28 cellular contexts compared by ENCODE assay signal in the genomic region with DNA sequence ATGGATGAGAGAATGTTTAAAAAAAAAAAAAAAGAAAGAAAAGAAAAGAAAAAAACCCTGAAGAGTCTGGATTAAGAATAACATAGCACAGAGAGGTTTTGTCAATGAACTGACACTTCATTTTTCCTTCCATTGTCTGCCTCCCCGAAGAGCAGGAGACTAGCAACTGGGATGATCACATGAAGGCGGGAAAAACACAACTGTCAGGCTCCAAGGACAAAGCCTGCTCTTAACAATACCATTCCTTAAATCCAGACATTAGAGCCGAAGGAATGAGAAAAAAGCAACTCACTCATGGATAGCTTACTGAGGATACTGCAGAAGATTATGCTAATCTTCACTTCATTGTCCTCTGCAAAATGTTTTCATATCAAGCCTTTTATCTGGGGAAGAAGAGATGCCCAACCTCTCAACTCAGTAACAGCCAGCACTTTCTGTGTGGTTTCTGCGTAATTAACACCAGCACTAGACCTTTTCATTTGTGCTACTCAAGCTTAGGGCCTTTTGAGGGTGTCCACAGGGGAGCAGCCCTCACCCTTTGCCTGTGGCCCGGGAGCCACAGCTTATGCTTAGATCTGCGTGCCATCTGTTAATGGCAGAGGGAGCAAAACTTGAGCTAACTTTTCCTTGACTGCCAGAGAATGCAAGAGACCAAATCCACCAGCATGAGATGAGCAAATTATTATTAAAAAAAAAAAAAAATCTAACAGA.
DNase-seq lines count a peak whose midpoint lies in the region; ATAC-seq lines count a peak whose summit lies in the region.
"Had no signal": no experiment of that assay in that cellular context is flagged by ENCODE, and none has a peak within 500 bp of the region (broad histone marks: within the 10 kb centered on the region; RNA-seq: fewer than 3 reads in every experiment).

No MANE protein-coding gene starts in this region.

- CTCF ChIA-PET in activated CD4-positive, alpha-beta memory T cell treated with anti-CD3 and anti-CD28 coated beads, Interleukin-2, amount 10 ng/mL, durations not matched to agents 7 days and 5 days (lab: Charles Lee), result no interaction called here

- H3K4me3 ChIP-seq in HUES48 (ENCODE audit: low read depth, low read length), result no peak overlapping the region
- H3K4me3 ChIP-seq in NT2/D1 (ENCODE audit: insufficient read length, low read depth), result no peak overlapping the region
- H3K4me3 ChIP-seq in iPS-18a (ENCODE audit: low read length), result no peak overlapping the region
- H3K4me3 ChIP-seq: heart right ventricle, lower lobe of right lung, ovary, skin epidermis, suprapubic skin, upper lobe of right lung had no signal

- no peaks in the 10 kb centered on the region for H3K4me1 Mint-ChIP-seq in natural killer cell treated with Interleukin-12 subunit alpha and Interleukin-12 subunit beta and Interleukin-15 and Interleukin-18, amount 100 ng/mL, for 72 hours (ENCODE audit: low read depth in 2 of 2)
- H3K4me1 Mint-ChIP-seq in activated CD4-positive, alpha-beta memory T cell treated with anti-CD3 and anti-CD28 coated beads, Interleukin-2, amount 10 ng/mL, durations not matched to agents 7 days and 5 days, result no peaks in the 10 kb centered on the region
- H3K4me1 Mint-ChIP-seq: activated CD4-positive, alpha-beta T cell treated with anti-CD3 and anti-CD28 coated beads for 36 hours; naive thymus-derived CD8-positive, alpha-beta T cell; stimulated activated naive B cell treated with anti-CD40 and anti-IgM and Interleukin-4, amounts not matched to agents 10 μg/mL and 1 μg/mL and 100 μg/mL, for 72 hours had no signal

- H3K4me3 Mint-ChIP-seq in natural killer cell treated with Interleukin-12 subunit alpha and Interleukin-12 subunit beta and Interleukin-15 and Interleukin-18, amount 100 ng/mL, for 72 hours, result no peak overlapping the region
- no peak overlapping the region for H3K4me3 Mint-ChIP-seq in activated CD4-positive, alpha-beta memory T cell treated with anti-CD3 and anti-CD28 coated beads, Interleukin-2, amount 10 ng/mL, durations not matched to agents 7 days and 5 days
- H3K4me3 Mint-ChIP-seq: activated CD4-positive, alpha-beta T cell treated with anti-CD3 and anti-CD28 coated beads for 36 hours; activated CD8-positive, alpha-beta T cell treated with anti-CD3 and anti-CD28 coated beads, Interleukin-2, amount 10 ng/mL, durations not matched to agents 7 days and 5 days; naive thymus-derived CD8-positive, alpha-beta T cell; stimulated activated naive B cell treated with anti-CD40 and anti-IgM and Interleukin-4, amounts not matched to agents 10 μg/mL and 1 μg/mL and 100 μg/mL, for 72 hours had no signal

- DNase-seq in D341Med (ENCODE audit: low spot score) (peak; percentile 31), NT2/D1 (ENCODE audit: low read depth, low spot score) (peak; percentile 42), NCI-H146 (lab: John Stamatoyannopoulos, UW) (no peak)
- no peak for DNase-seq in natural killer cell treated with Interleukin-12 subunit alpha and Interleukin-12 subunit beta and Interleukin-15 and Interleukin-18, amount 100 ng/mL, for 72 hours (ENCODE audit: low spot score)
- DNase-seq in activated CD4-positive, alpha-beta memory T cell treated with anti-CD3 and anti-CD28 coated beads, Interleukin-2, amount 10 ng/mL, durations not matched to agents 7 days and 5 days, result no peak
- DNase-seq: activated CD4-positive, alpha-beta T cell treated with anti-CD3 and anti-CD28 coated beads for 36 hours; activated CD8-positive, alpha-beta T cell treated with anti-CD3 and anti-CD28 coated beads, Interleukin-2, amount 10 ng/mL, durations not matched to agents 7 days and 5 days; activated naive CD4-positive, alpha-beta T cell treated with anti-CD3 and anti-CD28 coated beads, Interleukin-2, amount 50 U/mL, for 16 hours; amniotic stem cell; foreskin melanocyte; HCEC 1CT; heart right ventricle; kidney glomerular epithelial cell; lower lobe of right lung; naive thymus-derived CD8-positive, alpha-beta T cell; NCI-H1436 treated with DMSO at 0.1 percent for 48 hours; NCI-H526 treated with DMSO at 0.1 percent for 48 hours; ovary; SHP77 treated with DMSO at 0.1 percent for 48 hours; stimulated activated naive B cell treated with anti-CD40 and anti-IgM and Interleukin-4, amounts not matched to agents 10 μg/mL and 1 μg/mL and 100 μg/mL, for 72 hours; upper lobe of right lung had no signal

- H3K27ac ChIP-seq in HUES48 (ENCODE audit: low read depth, low read length) (peak overlapping the region; percentile 65), iPS-18a (ENCODE audit: low read length) (no peak overlapping the region)
- H3K27ac ChIP-seq: heart right ventricle, lower lobe of right lung, ovary, skin epidermis, suprapubic skin, upper lobe of right lung had no signal

- H3K36me3 Mint-ChIP-seq in natural killer cell treated with Interleukin-12 subunit alpha and Interleukin-12 subunit beta and Interleukin-15 and Interleukin-18, amount 100 ng/mL, for 72 hours, result no peaks in the 10 kb centered on the region
- H3K36me3 Mint-ChIP-seq in activated CD4-positive, alpha-beta memory T cell treated with anti-CD3 and anti-CD28 coated beads, Interleukin-2, amount 10 ng/mL, durations not matched to agents 7 days and 5 days (ENCODE audit: low read depth), result no peaks in the 10 kb centered on the region
- H3K36me3 Mint-ChIP-seq: brain; naive thymus-derived CD8-positive, alpha-beta T cell; stimulated activated naive B cell treated with anti-CD40 and anti-IgM and Interleukin-4, amounts not matched to agents 10 μg/mL and 1 μg/mL and 100 μg/mL, for 72 hours had no signal

- POLR2A ChIA-PET in activated CD4-positive, alpha-beta memory T cell treated with anti-CD3 and anti-CD28 coated beads, Interleukin-2, amount 10 ng/mL, durations not matched to agents 7 days and 5 days (lab: Charles Lee), result no interaction called here

- no peaks in the 10 kb centered on the region for H3K9me3 Mint-ChIP-seq in natural killer cell treated with Interleukin-12 subunit alpha and Interleukin-12 subunit beta and Interleukin-15 and Interleukin-18, amount 100 ng/mL, for 72 hours
- no peaks in the 10 kb centered on the region for H3K9me3 Mint-ChIP-seq in activated CD4-positive, alpha-beta memory T cell treated with anti-CD3 and anti-CD28 coated beads, Interleukin-2, amount 10 ng/mL, durations not matched to agents 7 days and 5 days
- H3K9me3 Mint-ChIP-seq: naive thymus-derived CD8-positive, alpha-beta T cell; stimulated activated naive B cell treated with anti-CD40 and anti-IgM and Interleukin-4, amounts not matched to agents 10 μg/mL and 1 μg/mL and 100 μg/mL, for 72 hours had no signal

- H3K27me3 ChIP-seq in HUES48 (ENCODE audit: control insufficient read depth, insufficient read depth, low read length), result no peaks in the 10 kb centered on the region; the same call in 1 of the 2 replicates
- H3K27me3 ChIP-seq in NT2/D1 (ENCODE audit: insufficient read depth, insufficient read length), result no peaks in the 10 kb centered on the region
- H3K27me3 ChIP-seq in iPS-18a (ENCODE audit: control insufficient read depth, insufficient read depth, low read length), result peaks cover 12% of the 10 kb centered on the region
- H3K27me3 ChIP-seq: ovary, suprapubic skin, upper lobe of right lung had no signal

- ATAC-seq in natural killer cell treated with Interleukin-12 subunit alpha and Interleukin-12 subunit beta and Interleukin-15 and Interleukin-18, amount 100 ng/mL, for 72 hours, result no peak
- no peak for ATAC-seq in HG03135 (IDR thresholded peaks at IDR 0.05; ENCODE audit: unreplicated experiment)
- ATAC-seq: activated CD4-positive, alpha-beta T cell treated with anti-CD3 and anti-CD28 coated beads for 36 hours; activated CD8-positive, alpha-beta T cell treated with anti-CD3 and anti-CD28 coated beads, Interleukin-2, amount 10 ng/mL, durations not matched to agents 7 days and 5 days; heart right ventricle; HepG2; lower lobe of right lung; naive thymus-derived CD8-positive, alpha-beta T cell; stimulated activated naive B cell treated with anti-CD40 and anti-IgM and Interleukin-4, amounts not matched to agents 10 μg/mL and 1 μg/mL and 100 μg/mL, for 72 hours; upper lobe of right lung had no signal

- H3K9me3 ChIP-seq in HUES48 (ENCODE audit: control insufficient read depth, insufficient read depth, low read length), result no peaks in the 10 kb centered on the region
- H3K9me3 ChIP-seq in NT2/D1 (ENCODE audit: insufficient read depth, low read length), result no peaks in the 10 kb centered on the region
- H3K9me3 ChIP-seq in iPS-18a (ENCODE audit: control insufficient read depth, low read depth, low read length), result no peaks in the 10 kb centered on the region
- H3K9me3 ChIP-seq: heart right ventricle, lower lobe of right lung, ovary, suprapubic skin, upper lobe of right lung had no signal

- H3K27me3 Mint-ChIP-seq in natural killer cell treated with Interleukin-12 subunit alpha and Interleukin-12 subunit beta and Interleukin-15 and Interleukin-18, amount 100 ng/mL, for 72 hours, result peaks cover 10 to 13% of the 10 kb centered on the region in 2 donors
- H3K27me3 Mint-ChIP-seq in activated CD4-positive, alpha-beta memory T cell treated with anti-CD3 and anti-CD28 coated beads, Interleukin-2, amount 10 ng/mL, durations not matched to agents 7 days and 5 days, result peaks cover 6% of the 10 kb centered on the region

- H3K4me1 ChIP-seq in HUES48 (ENCODE audit: control insufficient read depth, insufficient read depth, low read length), result peaks cover 28% of the 10 kb centered on the region
- no peaks in the 10 kb centered on the region for H3K4me1 ChIP-seq in NT2/D1 (ENCODE audit: insufficient read depth, insufficient read length)
- peaks cover 27% of the 10 kb centered on the region for H3K4me1 ChIP-seq in iPS-18a (ENCODE audit: control insufficient read depth, low read depth, low read length)
- H3K4me1 ChIP-seq: heart right ventricle, lower lobe of right lung, suprapubic skin, upper lobe of right lung had no signal

- H3K27ac Mint-ChIP-seq in natural killer cell treated with Interleukin-12 subunit alpha and Interleukin-12 subunit beta and Interleukin-15 and Interleukin-18, amount 100 ng/mL, for 72 hours, result no peak overlapping the region
- H3K27ac Mint-ChIP-seq in activated CD4-positive, alpha-beta memory T cell treated with anti-CD3 and anti-CD28 coated beads, Interleukin-2, amount 10 ng/mL, durations not matched to agents 7 days and 5 days, result no peak overlapping the region
- H3K27ac Mint-ChIP-seq: activated CD4-positive, alpha-beta T cell treated with anti-CD3 and anti-CD28 coated beads for 36 hours; activated CD8-positive, alpha-beta T cell treated with anti-CD3 and anti-CD28 coated beads, Interleukin-2, amount 10 ng/mL, durations not matched to agents 7 days and 5 days; naive thymus-derived CD8-positive, alpha-beta T cell; stimulated activated naive B cell treated with anti-CD40 and anti-IgM and Interleukin-4, amounts not matched to agents 10 μg/mL and 1 μg/mL and 100 μg/mL, for 72 hours had no signal

- H3K9ac ChIP-seq in HUES48 (ENCODE audit: low read depth, low read length) (no peak overlapping the region), NT2/D1 (ENCODE audit: insufficient read length, low read depth) (no peak overlapping the region), iPS-18a (ENCODE audit: low read length) (peak overlapping the region; percentile 16)

- H3K36me3 ChIP-seq in HUES48 (ENCODE audit: control insufficient read depth, insufficient read depth, low read length) (no peaks in the 10 kb centered on the region), NT2/D1 (ENCODE audit: insufficient read depth, insufficient read length, low read length) (no peaks in the 10 kb centered on the region), iPS-18a (ENCODE audit: control insufficient read depth, low read depth, low read length) (no peaks in the 10 kb centered on the region)
- H3K36me3 ChIP-seq: heart right ventricle, lower lobe of right lung, ovary, suprapubic skin, upper lobe of right lung had no signal

Comparison
In these comparisons a context has a peak if more than half of its experiments do, and no peak if none do; other contexts are left out.
1. DNase-seq: peak in D341Med (single experiment) and NT2/D1 (single experiment); none in natural killer cell treated with Interleukin-12 subunit alpha and Interleukin-12 subunit beta and Interleukin-15 and Interleukin-18, amount 100 ng/mL, for 72 hours (single experiment), activated CD4-positive, alpha-beta memory T cell treated with anti-CD3 and anti-CD28 coated beads, Interleukin-2, amount 10 ng/mL, durations not matched to agents 7 days and 5 days (single experiment) and NCI-H146 (single experiment).